ENCODE assay signal across 1 cellular context in genomic region chr13:113162783-113163685, GRCh38.
TF ChIP-seq lines count a peak whose summit lies in the region.

No MANE protein-coding gene starts in this region.

TF ChIP-seq in HCT116, 20 proteins besides CTCF, POLR2A, EP300 and RAD21 (continued from another document):
- TF ChIP-seq ZBTB33 (IDR thresholded peaks at IDR 0.05; ENCODE audit: extremely low read depth, insufficient replicate concordance, low read length) (no peak), CBX3 (IDR thresholded peaks at IDR 0.05; ENCODE audit: low read depth) (no peak), EZH2phosphoT487 (IDR thresholded peaks at IDR 0.05; ENCODE audit: borderline replicate concordance) (no peak), JUND (IDR thresholded peaks at IDR 0.05) (no peak), MAX (IDR thresholded peaks at IDR 0.05) (no peak), FOSL1 (IDR thresholded peaks at IDR 0.05; ENCODE audit: low read depth) (no peak), CEBPB (IDR thresholded peaks at IDR 0.05; ENCODE audit: low read depth) (no peak), ZFX (IDR thresholded peaks at IDR 0.05) (no peak), SIN3A (IDR thresholded peaks at IDR 0.05; ENCODE audit: low read depth) (no peak), SRF (IDR thresholded peaks at IDR 0.05; ENCODE audit: low read depth) (no peak), ZNF274 (IDR thresholded peaks at IDR 0.05; ENCODE audit: low read depth, low read length) (no peak), REST (IDR thresholded peaks at IDR 0.05; ENCODE audit: low read depth) (no peak)
